Comparison of ENCODE assay signal across 20 cellular contexts in the genomic region with DNA sequence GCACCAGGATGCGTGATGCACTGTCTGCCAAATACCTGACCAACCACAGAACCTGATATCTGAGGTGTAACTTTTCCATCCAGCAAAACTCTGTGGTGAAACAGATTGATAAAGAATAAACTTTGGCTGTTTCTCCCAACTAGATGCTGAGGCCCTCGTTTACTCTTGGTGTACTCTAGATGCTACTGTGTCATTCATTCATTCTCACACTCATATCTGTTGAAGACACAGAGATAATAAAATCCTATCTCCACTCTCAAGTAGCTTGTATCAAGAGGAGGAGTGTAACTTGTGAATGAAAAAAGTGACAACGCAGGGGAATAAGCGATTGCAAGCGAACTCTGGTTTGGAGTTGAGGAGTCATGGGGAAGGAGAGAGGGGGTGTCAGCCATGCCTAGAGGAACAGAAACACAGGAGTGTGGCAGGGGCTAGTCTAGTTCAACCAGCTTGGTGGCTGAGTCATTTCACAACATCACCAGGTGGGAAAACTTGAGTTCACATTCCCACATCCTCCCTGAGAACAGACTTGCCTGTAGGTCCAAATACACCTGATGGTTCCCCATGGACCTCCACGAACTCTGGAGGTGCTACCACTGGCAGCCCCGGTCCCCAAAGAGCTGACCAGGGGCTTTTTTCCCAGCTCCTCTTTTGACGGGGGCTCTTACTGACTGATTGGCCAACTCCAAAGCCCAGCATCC.
DNase-seq lines count a peak whose midpoint lies in the region; ATAC-seq and TF ChIP-seq lines count a peak whose summit lies in the region.
"Had no signal": no experiment of that assay in that cellular context is flagged by ENCODE, and none has a peak within 500 bp of the region (broad histone marks: within the 10 kb centered on the region; RNA-seq: fewer than 3 reads in every experiment).

No MANE protein-coding gene starts in this region.

- H3F3A ChIP-seq in PC-9 (ENCODE audit: insufficient read depth, low read depth): no peaks in the 10 kb centered on the region

- BruUV-seq in PC-9 (replicated peaks; lab: Mats Ljungman, UMichigan): no TSS peak

- H3K9me2 ChIP-seq in PC-9 (ENCODE audit: insufficient read depth): no peaks in the 10 kb centered on the region

- H3K23ac ChIP-seq in mesenchymal stem cell (ENCODE audit: low read length in 2 of 2): no peak overlapping the region

- no peak overlapping the region for H3K14ac ChIP-seq in mesenchymal stem cell (ENCODE audit: low read length in 2 of 2)

- no peaks in the 10 kb centered on the region for H3K79me1 ChIP-seq in mesenchymal stem cell (replicated peaks; ENCODE audit: low read length, poor library complexity, severe bottlenecking)

- H4K20me1 ChIP-seq in PC-9 (ENCODE audit: insufficient read depth): no peaks in the 10 kb centered on the region

- no peak overlapping the region for H2AFZ ChIP-seq in PC-9
- H2AFZ ChIP-seq in mesenchymal stem cell (ENCODE audit: low read depth, low read length): no peak overlapping the region

- no peak overlapping the region for H3K4ac ChIP-seq in mesenchymal stem cell (ENCODE audit: low read depth in 1 of 2, low read length in 2 of 2)

- no peak for TF ChIP-seq POLR2A in uterus (IDR thresholded peaks at IDR 0.05)

- H2AK5ac ChIP-seq in mesenchymal stem cell (ENCODE audit: low read length, severe bottlenecking): peak overlapping the region; percentile 60

- intact Hi-C loops in PC-9 (cut with micrococcal nuclease; ENCODE audit: unreplicated experiment) (no loop called here), uterus (cut with DNase I; ENCODE audit: low total_unique reads) (no loop called here)

- H4K8ac ChIP-seq in mesenchymal stem cell (ENCODE audit: low read length): no peak overlapping the region

- no peak overlapping the region for H4K91ac ChIP-seq in mesenchymal stem cell (ENCODE audit: low read length)

- H3K79me2 ChIP-seq in PC-9 (ENCODE audit: low read depth): no peaks in the 10 kb centered on the region

- no peak overlapping the region for H2BK15ac ChIP-seq in mesenchymal stem cell (ENCODE audit: low read depth, poor library complexity, severe bottlenecking)

- H3K27me3 ChIP-seq in PC-9 (ENCODE audit: insufficient read depth, low read depth) (no peaks in the 10 kb centered on the region), mesenchymal stem cell (ENCODE audit: control insufficient read depth in 1 of 2, insufficient read depth in 1 of 2, low read length in 2 of 2) (peaks cover 12 to 17% of the 10 kb centered on the region in 2 experiments), uterus (no peaks in the 10 kb centered on the region)
- H3K27me3 ChIP-seq: esophagus muscularis mucosa, thyroid gland had no signal

- no peak overlapping the region for H2BK12ac ChIP-seq in mesenchymal stem cell (ENCODE audit: low read length in 2 of 2)

- H3K4me2 ChIP-seq in PC-9 (peak overlapping the region; percentile 15; the same call in 1 of the 2 replicates), mesenchymal stem cell (ENCODE audit: low read length, poor library complexity, severe bottlenecking) (no peak overlapping the region)

- H3K4me1 ChIP-seq in PC-9 (replicated peaks; ENCODE audit: insufficient read depth) (peaks cover 26% of the 10 kb centered on the region), mesenchymal stem cell (ENCODE audit: control insufficient read depth, insufficient read depth, low read depth, low read length) (peaks cover 8% of the 10 kb centered on the region), uterus (peaks cover 0 to 5% of the 10 kb centered on the region in 2 donors)
- H3K4me1 ChIP-seq: thyroid gland had no signal

- H3K18ac ChIP-seq in mesenchymal stem cell (ENCODE audit: low read depth in 1 of 2, low read length in 2 of 2): no peak overlapping the region

- ATAC-seq in GM19025 (IDR thresholded peaks at IDR 0.05; ENCODE audit: low read depth, unreplicated experiment): peak; percentile 49
- ATAC-seq in HG02981 (IDR thresholded peaks at IDR 0.05; ENCODE audit: unreplicated experiment): peak; percentile 29
- ATAC-seq: activated CD8-positive, alpha-beta T cell treated with anti-CD3 and anti-CD28 coated beads, Interleukin-2, amount 10 ng/mL, durations not matched to agents 7 days and 5 days; activated T-cell treated with anti-CD3 and anti-CD28 coated beads, Interleukin-2, amount 50 U/mL, for 4 hours; right cardiac atrium; stimulated activated memory B cell treated with anti-CD40 and anti-IgM and Interleukin-4, amounts not matched to agents 10 μg/mL and 1 μg/mL and 100 μg/mL, for 72 hours had no signal

- H2BK5ac ChIP-seq in mesenchymal stem cell (ENCODE audit: low read depth, low read length, poor library complexity, severe bottlenecking): no peak overlapping the region

- CTCF ChIA-PET in PC-9 (lab: Charles Lee): no interaction called here

- DNase-seq in PC-9 (peak; percentile 5 to 52), mesenchymal stem cell (no peak), RPMI8226 (no peak), activated T-cell treated with anti-CD3 and anti-CD28 coated beads for 4 hours (no peak), uterus (no peak)
- no peak for DNase-seq in effector CD4-positive, alpha-beta T cell
- DNase-seq: activated CD8-positive, alpha-beta T cell treated with anti-CD3 and anti-CD28 coated beads, Interleukin-2, amount 10 ng/mL, durations not matched to agents 7 days and 5 days; activated naive CD4-positive, alpha-beta T cell treated with anti-CD3 and anti-CD28 coated beads for 36 hours; activated T-cell treated with anti-CD3 and anti-CD28 coated beads, Interleukin-2, amount 50 U/mL, for 4 hours; CD4-positive, alpha-beta T cell; cerebellar nuclear complex; HCEC 1CT; NCI-H1417 treated with DMSO at 0.1 percent for 48 hours; NCI-H748 treated with DMSO at 0.1 percent for 48 hours; right cardiac atrium; thyroid gland had no signal

- no peak overlapping the region for H3K27ac ChIP-seq in PC-9
- H3K27ac ChIP-seq in mesenchymal stem cell (ENCODE audit: low read length, poor library complexity, severe bottlenecking): no peak overlapping the region
- no peak overlapping the region for H3K27ac ChIP-seq in uterus
- H3K27ac ChIP-seq: esophagus muscularis mucosa, thyroid gland had no signal

- H2BK120ac ChIP-seq in mesenchymal stem cell (ENCODE audit: low read depth, low read length): no peak overlapping the region

- H3K4me3 ChIP-seq in PC-9 (no peak overlapping the region), mesenchymal stem cell (ENCODE audit: insufficient read depth in 1 of 2, low read depth in 1 of 2, low read length in 2 of 2) (no peak overlapping the region), uterus (no peak overlapping the region)
- H3K4me3 ChIP-seq: esophagus muscularis mucosa, thyroid gland had no signal

- H3K36me3 ChIP-seq in PC-9 (ENCODE audit: low read depth) (no peaks in the 10 kb centered on the region), mesenchymal stem cell (ENCODE audit: control insufficient read depth in 1 of 2, insufficient read depth in 2 of 2, low read depth in 1 of 2, low read length in 2 of 2) (no peaks in the 10 kb centered on the region), uterus (no peaks in the 10 kb centered on the region)
- H3K36me3 ChIP-seq: esophagus muscularis mucosa, thyroid gland had no signal

- WGBS in mesenchymal stem cell: 88% methylated on average over 7 of the region's 8 CpGs

- TF ChIP-seq CTCF in PC-9 (conservative IDR thresholded peaks at IDR 0.05) (no peak), uterus (IDR thresholded peaks at IDR 0.05) (no peak)

- H3K9me3 ChIP-seq in PC-9 (ENCODE audit: insufficient read depth, low read depth) (no peaks in the 10 kb centered on the region), mesenchymal stem cell (ENCODE audit: control insufficient read depth, low read length) (no peaks in the 10 kb centered on the region), uterus (no peaks in the 10 kb centered on the region)
- H3K9me3 ChIP-seq: esophagus muscularis mucosa, thyroid gland had no signal

- POLR2A ChIA-PET in PC-9 (lab: Charles Lee; ENCODE audit: unreplicated experiment): no interaction called here

- H3K9ac ChIP-seq in mesenchymal stem cell (ENCODE audit: low read length): no peak overlapping the region

Comparison
In these comparisons a context has a peak if more than half of its experiments do, and no peak if none do; other contexts are left out.
1. DNase-seq: peak in PC-9 (2 of 2); none in mesenchymal stem cell (single experiment), RPMI8226 (single experiment), activated T-cell treated with anti-CD3 and anti-CD28 coated beads for 4 hours (single experiment), uterus (0 of 2) and effector CD4-positive, alpha-beta T cell (single experiment).